8 cellular contexts compared by ENCODE assay signal in the genomic region with DNA sequence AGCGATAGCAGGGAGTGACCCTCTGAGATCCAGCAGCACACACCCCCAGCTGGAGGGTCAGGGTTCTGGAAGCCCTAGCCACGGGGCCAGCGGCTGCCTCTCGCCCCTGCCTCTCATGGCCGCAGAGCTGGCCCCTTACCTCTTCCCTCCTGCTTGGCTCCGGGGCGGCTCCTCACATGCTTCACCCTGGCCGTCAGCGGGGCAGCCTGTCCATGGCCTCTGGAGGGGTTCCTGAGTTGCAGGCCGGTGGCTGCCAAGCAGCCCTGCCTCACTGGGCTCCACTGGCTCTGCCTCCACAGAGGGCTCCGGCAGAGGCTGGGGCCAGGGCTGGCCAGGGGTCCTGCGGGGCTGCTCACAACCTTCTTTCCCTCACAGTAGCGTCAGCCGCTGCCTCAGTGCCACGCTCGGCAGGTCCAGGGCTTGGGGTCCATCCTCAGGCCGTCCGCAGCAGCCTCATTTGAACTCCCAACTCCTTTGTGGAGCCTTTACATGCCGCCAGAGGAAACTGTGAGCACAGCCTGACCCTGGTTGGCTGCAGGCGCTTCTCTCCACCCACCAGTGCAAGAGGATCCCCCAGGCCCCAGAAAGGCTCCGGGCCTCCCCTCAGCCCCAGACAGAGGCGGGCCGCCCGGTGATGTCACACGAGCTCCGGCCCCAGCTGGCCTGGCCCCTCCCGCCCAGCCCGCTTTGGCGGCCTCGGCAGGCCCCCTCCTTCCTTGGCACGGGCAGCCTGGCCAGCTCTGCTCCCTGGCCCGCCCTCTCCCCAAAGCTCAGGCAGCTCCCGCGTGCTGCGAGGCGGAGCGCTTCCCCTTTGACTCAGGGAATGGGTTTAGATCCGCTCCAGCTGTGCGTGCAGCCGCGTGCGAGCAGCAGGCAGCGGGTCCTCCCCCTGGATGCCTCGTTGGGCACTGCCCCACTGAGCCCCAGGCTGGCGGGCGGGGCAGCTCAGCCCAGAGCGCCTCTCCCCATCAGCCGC. TPM values are rescaled to one million over a fixed set of nuclear protein-coding genes. Genes with fewer than 3 reads are reported as not detected.
DNase-seq lines count a peak whose midpoint lies in the region; ATAC-seq, FAIRE-seq and TF ChIP-seq lines count a peak whose summit lies in the region.

TSS of gene ANGPTL2 (minus strand) at position 460 of the 976 bp plus-strand sequence. CDS start 13,904 bp downstream, outside the sequence.

- H3K18ac ChIP-seq in trophoblast cell (ENCODE audit: low read length) = peak within 1 kb of the TSS; percentile 41

- DNase-seq in A172 (ENCODE audit: low spot score) = peak; percentile 40
- peak; percentile 64 for DNase-seq in GM12891 (ENCODE audit: insufficient read length, low spot score)
- DNase-seq in NCI-H2227 treated with DMSO at 0.1 percent for 48 hours (lab: John Stamatoyannopoulos, UW) = peak; percentile 67
- no peak for DNase-seq in GM12878 (ENCODE audit: low read depth, low spot score)
- peak; percentile 93 for DNase-seq in hepatocyte (ENCODE audit: low spot score)
- peak in 1 of 2 donors; percentile 18 for DNase-seq in trophoblast cell
- DNase-seq in activated gamma-delta T cell (lab: John Stamatoyannopoulos, UW) = no peak
- DNase-seq in effector CD8-positive, alpha-beta T cell (lab: John Stamatoyannopoulos, UW) = no peak

- no peaks in the 10 kb centered on the region for H3K36me3 ChIP-seq in GM12878 (ENCODE audit: control insufficient read depth in 2 of 2, insufficient read depth in 2 of 2, low read length in 1 of 2)
- H3K36me3 ChIP-seq in hepatocyte (replicated peaks; ENCODE audit: insufficient read depth, low read depth) = no peaks in the 10 kb centered on the region
- H3K36me3 ChIP-seq in trophoblast cell (ENCODE audit: control insufficient read depth in 1 of 2, insufficient read depth in 2 of 2, low read length in 2 of 2) = no peaks in the 10 kb centered on the region

- H3K27ac ChIP-seq in GM12878 (ENCODE audit: control insufficient read depth, insufficient read depth) = no peak within 1 kb of the TSS
- H3K27ac ChIP-seq in hepatocyte = peak within 1 kb of the TSS; percentile 93
- no peak within 1 kb of the TSS for H3K27ac ChIP-seq in trophoblast cell (ENCODE audit: low read depth, low read length)

- intact Hi-C loops in GM12878 (cut with micrococcal nuclease; ENCODE audit: unreplicated experiment) = loop anchor here (5.0 kb wide), 1 partner anchor 180 kb away; no protein-coding TSS in a partner anchor

- FAIRE-seq in GM12891 (lab: Jason Lieb, UNC) = peak; percentile 52
- FAIRE-seq in GM12878 (lab: Jason Lieb, UNC) = no peak

- no peak within 1 kb of the TSS for H2BK120ac ChIP-seq in trophoblast cell (ENCODE audit: insufficient read depth, low read length, poor library complexity)

- TF ChIP-seq RAD21 in GM12878 (IDR thresholded peaks at IDR 0.05; ENCODE audit: insufficient read depth, low read depth, low read length) = no peak

- H2AK5ac ChIP-seq in trophoblast cell (ENCODE audit: low read length) = no peak within 1 kb of the TSS

- RAD21 ChIA-PET in GM12878 (lab: Charles Lee; ENCODE audit: unreplicated experiment) = interaction anchor here (0.9 to 1.7 kb wide), 5 partner anchors 12 to 63 kb away, joined by 3 to 8 read pairs (median 5); no protein-coding TSS in a partner anchor

- H3K14ac ChIP-seq in trophoblast cell (ENCODE audit: low read length) = peak within 1 kb of the TSS; percentile 38

- ATAC-seq in GM12878 = peak; percentile 55

- H3K9ac ChIP-seq in GM12878 (ENCODE audit: control insufficient read depth, insufficient read depth, low read length) (no peak within 1 kb of the TSS), trophoblast cell (ENCODE audit: low read length) (peak within 1 kb of the TSS; percentile 12)

- H4K12ac ChIP-seq in trophoblast cell (ENCODE audit: low read depth, low read length) = no peak within 1 kb of the TSS

- H3K9me3 ChIP-seq in GM12878 (replicated peaks; ENCODE audit: control insufficient read depth, insufficient read depth, low read length) (no peaks in the 10 kb centered on the region), hepatocyte (ENCODE audit: low read depth) (no peaks in the 10 kb centered on the region), trophoblast cell (ENCODE audit: insufficient read depth, low read depth, low read length) (no peaks in the 10 kb centered on the region)

- H3K23ac ChIP-seq in trophoblast cell (ENCODE audit: low read length) = no peak within 1 kb of the TSS

- TF ChIP-seq CTCF in GM12878 (IDR thresholded peaks at IDR 0.05 in 2 of 3, conservative IDR thresholded peaks at IDR 0.05 in 1 of 3; ENCODE audit: control insufficient read depth in 2 of 3, extremely low read depth in 1 of 3, insufficient read depth in 1 of 3, low read depth in 3 of 3, low read length in 3 of 3) = no peak
- no peak for TF ChIP-seq CTCF in hepatocyte (IDR thresholded peaks at IDR 0.05; ENCODE audit: poor library complexity)

- POLR2A ChIA-PET in GM12878 (lab: Charles Lee) = interaction anchor here (0.5 to 1.6 kb wide), 4 partner anchors 32 to 266 kb away, joined by 3 to 4 read pairs (median 3); no protein-coding TSS in a partner anchor

- TF ChIP-seq EP300 in GM12878 (IDR thresholded peaks at IDR 0.05; ENCODE audit: borderline replicate concordance in 1 of 2, control insufficient read depth in 1 of 2, low read depth in 2 of 2, low read length in 2 of 2) = no peak

- peak within 1 kb of the TSS; percentile 50 for H2AFZ ChIP-seq in GM12878 (ENCODE audit: control insufficient read depth, low read depth, low read length)
- H2AFZ ChIP-seq in hepatocyte = no peak within 1 kb of the TSS
- peak within 1 kb of the TSS; percentile 42 for H2AFZ ChIP-seq in trophoblast cell (ENCODE audit: insufficient read depth, low read length, poor library complexity)

- TF ChIP-seq POLR2A in GM12891 (IDR thresholded peaks at IDR 0.05; ENCODE audit: low read depth, low read length) = no peak
- TF ChIP-seq POLR2A in GM12878 (IDR thresholded peaks at IDR 0.05; ENCODE audit: low read depth, low read length) = no peak

- H3K4ac ChIP-seq in trophoblast cell (ENCODE audit: low read depth, low read length) = no peak within 1 kb of the TSS

- H3K4me1 ChIP-seq in GM12878 (ENCODE audit: control insufficient read depth, insufficient read depth, low read length) (peaks cover 16% of the 10 kb centered on the region), hepatocyte (ENCODE audit: insufficient read depth) (peaks cover 12% of the 10 kb centered on the region), trophoblast cell (ENCODE audit: control insufficient read depth in 1 of 2, insufficient read depth in 2 of 2, low read length in 2 of 2) (peaks cover 8 to 14% of the 10 kb centered on the region in 2 experiments)

- CTCF ChIA-PET in GM12878 (lab: Yijun Ruan, JAX) = interaction anchor here (1.0 to 1.5 kb wide), 2 partner anchors 15 to 39 kb away, joined by 3 read pairs; no protein-coding TSS in a partner anchor

- H2BK5ac ChIP-seq in trophoblast cell (ENCODE audit: low read depth, low read length, poor library complexity) = no peak within 1 kb of the TSS

- H3K4me2 ChIP-seq in GM12878 (ENCODE audit: control insufficient read depth, insufficient read depth) (0 out of 2 replicates have a peak within 1 kb of the TSS, but pooled peaks have one; percentile 5), hepatocyte (peak within 1 kb of the TSS; percentile 80), trophoblast cell (ENCODE audit: low read length) (peak within 1 kb of the TSS; percentile 73)

- WGBS in GM12878 (ENCODE audit: insufficient coverage, insufficient replicate concordance, low lambda C conversion rate, missing lambda C conversion rate) = 33% methylated on average over 37 of the region's 48 CpGs
- WGBS in hepatocyte (ENCODE audit: low lambda C conversion rate, missing lambda C conversion rate) = 20% methylated on average over 33 of the region's 48 CpGs
- no CpG with 5 or more reads among the region's 48 CpGs for WGBS in trophoblast cell (ENCODE audit: extremely low coverage, insufficient coverage, insufficient read length)

- in situ Hi-C loops in GM12878 (cut with MboI) = no loop called here

- H3K79me2 ChIP-seq in GM12878 (ENCODE audit: control insufficient read depth, insufficient read depth, low read length) = no peaks in the 10 kb centered on the region
- H3K79me2 ChIP-seq in hepatocyte = peaks cover 21% of the 10 kb centered on the region
- H3K79me2 ChIP-seq in trophoblast cell (ENCODE audit: control insufficient read depth, insufficient read depth, low read length, poor library complexity) = peaks cover 2% of the 10 kb centered on the region

- H3K27me3 ChIP-seq in GM12878 (replicated peaks in 1 of 2; ENCODE audit: control insufficient read depth in 2 of 2, insufficient read depth in 2 of 2, low read length in 1 of 2) (no peaks in the 10 kb centered on the region), hepatocyte (no peaks in the 10 kb centered on the region), trophoblast cell (ENCODE audit: insufficient read depth, low read length) (peaks cover 5% of the 10 kb centered on the region)

- H4K20me1 ChIP-seq in GM12878 (ENCODE audit: control insufficient read depth, insufficient read depth) (no peaks in the 10 kb centered on the region), hepatocyte (ENCODE audit: insufficient read depth, poor library complexity, severe bottlenecking) (peaks cover 2% of the 10 kb centered on the region)

- H3K79me1 ChIP-seq in trophoblast cell (ENCODE audit: low read length) = peaks cover 3% of the 10 kb centered on the region

- BruUV-seq in GM12878 (replicated peaks; lab: Mats Ljungman, UMichigan) = no TSS peak

- H3K4me3 ChIP-seq in GM12878 (no peak within 1 kb of the TSS), hepatocyte (peak within 1 kb of the TSS; percentile 53), trophoblast cell (ENCODE audit: low read depth, low read length) (peak within 1 kb of the TSS; percentile 61)

- peak within 1 kb of the TSS; percentile 26 for H4K8ac ChIP-seq in trophoblast cell (ENCODE audit: low read depth, low read length)

- no peak within 1 kb of the TSS for H2BK12ac ChIP-seq in trophoblast cell (ENCODE audit: low read length)

- H3K9me2 ChIP-seq in hepatocyte (replicated peaks; ENCODE audit: insufficient read depth) = no peaks in the 10 kb centered on the region

- SMC1A ChIA-PET in GM12878 (lab: Charles Lee; ENCODE audit: uncharacterized antibody, unreplicated experiment) = interaction anchor here (0.9 to 1.7 kb wide), 11 partner anchors 8 to 137 kb away, joined by 3 to 5 read pairs (median 4); no protein-coding TSS in a partner anchor

- peak within 1 kb of the TSS; percentile 53 for H4K91ac ChIP-seq in trophoblast cell (ENCODE audit: low read depth, low read length)

RNA-seq across cellular contexts. Expression of gene ANGPTL2, which starts in this region (rescaled TPM):
- total RNA-seq in A172 (2014; rRNA removed; shearing (Covaris generic)) = 0.17 and 0.43 TPM in 2 replicates
- 0.24 TPM for polyA plus RNA-seq in GM12891 (2012; ENCODE audit: low read depth, missing spikeins)
- total RNA-seq in GM12878 (2013; cell fraction: nucleolus; rRNA removed) = 16.3 and 18.6 TPM in 2 replicates
- total RNA-seq in GM12878 (2014; rRNA removed) (0.71 and 1.1 TPM in 2 replicates), GM12878 (2014; rRNA removed; fragmentation: Illumina TruSeq; extraction: Trizol) (0.49 and 0.55 TPM in 2 replicates), GM12878 (2021) (1.6 TPM in 2 replicates), hepatocyte (17.6 and 18.0 TPM in 2 replicates)
- polyA plus RNA-seq in GM12878 (2011; ENCODE audit: low read depth) = not detected
- polyA plus RNA-seq in GM12878 (2011; rRNA removed) (not detected in 2 replicates), GM12878 (2014; fragmentation: Illumina TruSeq; extraction: Trizol) (1.2 and 2.6 TPM in 2 replicates), GM12878 (2014; fragmentation: Nextera tagmentation; extraction: Ambion mirVana) (under 1 TPM; 0.13 to 0.38 TPM), GM12878 (2014; rRNA removed) (0.75 and 0.87 TPM in 2 replicates), GM12878 (2016; fragmentation: Nextera tagmentation; extraction: Ambion mirVana) (under 1 TPM; 0.76 to 0.82 TPM), hepatocyte (25.6 and 28.6 TPM in 2 replicates)
- polyA plus RNA-seq in GM12878 (2011; cell fraction: cytosol; rRNA removed) = 0.03 TPM in 1 of 2 replicates, not detected in the other
- polyA plus RNA-seq in GM12878 (2011; cell fraction: nucleus; rRNA removed) = 0.04 TPM in 1 of 2 replicates, not detected in the other
- 0.04 and 0.14 TPM in 2 replicates for polyA plus RNA-seq in GM12878 (2012)
- polyA minus RNA-seq in GM12878 (2011; rRNA and poly(A)+ RNA removed) = not detected in 2 replicates
- polyA minus RNA-seq in GM12878 (2011; cell fraction: cytosol; rRNA and poly(A)+ RNA removed) = not detected in 2 replicates
- not detected in 2 replicates for polyA minus RNA-seq in GM12878 (2011; cell fraction: nucleus; rRNA and poly(A)+ RNA removed)
- 2.9 and 3.5 TPM in 2 replicates for polyA plus RNA-seq in trophoblast cell (2013)

Comparison
In these comparisons a context has a peak if more than half of its experiments do, and no peak if none do; other contexts are left out.
1. Peak in DNase-seq in A172; RNA of the gene not detected or under 1 TPM.
2. DNase-seq: peak in GM12891 (single experiment), NCI-H2227 treated with DMSO at 0.1 percent for 48 hours (single experiment) and hepatocyte (single experiment); none in GM12878 (single experiment), activated gamma-delta T cell (single experiment) and effector CD8-positive, alpha-beta T cell (single experiment).
3. H3K4me2 ChIP-seq: peak in every context shown above with its lines; median percentile 80 in hepatocyte; 73 in trophoblast cell; 5 in GM12878.